In the genomic region with DNA sequence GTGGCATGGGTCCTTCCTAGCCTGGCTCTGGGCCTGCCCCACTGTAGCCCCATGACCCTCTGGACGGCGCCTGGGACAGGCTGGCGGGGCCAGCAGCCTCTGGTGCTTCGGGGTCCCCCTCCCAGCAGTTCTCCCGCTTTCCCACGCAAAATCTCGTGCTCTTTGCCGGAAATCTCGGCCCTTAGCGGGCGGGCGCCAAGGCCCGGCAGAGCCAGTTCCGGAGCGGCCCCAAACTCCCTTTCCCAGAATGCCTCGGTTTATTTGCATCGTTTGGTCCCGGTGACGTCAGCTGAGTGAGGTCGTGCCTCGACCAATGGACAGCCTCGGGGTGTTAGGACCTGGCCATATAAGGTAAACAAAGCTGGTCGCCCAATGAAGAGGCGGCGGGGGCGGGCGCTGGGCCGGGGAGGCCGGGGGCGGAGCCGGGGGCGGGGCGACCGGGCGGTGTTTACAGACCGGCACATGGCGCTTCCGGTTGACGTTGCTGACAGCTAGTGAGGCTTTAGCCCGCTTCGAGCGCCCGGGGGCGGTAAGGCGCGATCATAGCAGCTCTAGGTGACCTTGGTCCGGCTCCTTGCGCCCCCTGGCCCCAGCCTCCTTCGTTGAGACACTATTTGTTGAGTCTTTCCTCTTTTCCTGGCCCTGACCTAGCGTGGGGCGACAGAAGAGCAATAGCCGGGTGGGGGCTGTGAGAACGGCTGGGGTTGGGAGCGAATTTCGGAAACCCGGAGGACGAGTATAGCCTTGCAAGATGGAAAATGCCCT, we compare ENCODE assay signal across 8 cellular contexts. TPM values are rescaled to one million over a fixed set of nuclear protein-coding genes. Genes with fewer than 3 reads are reported as not detected.
DNase-seq lines count a peak whose midpoint lies in the region; ATAC-seq, FAIRE-seq and TF ChIP-seq lines count a peak whose summit lies in the region.

No MANE protein-coding gene starts in this region.

- intact Hi-C loops in left cardiac atrium (cut with DNase I) (no loop called here), posterior vena cava (cut with DNase I) (no loop called here)

- DNase-seq in GM12891 (ENCODE audit: insufficient read length, low spot score) (peak; percentile 95), NCI-H1436 (lab: John Stamatoyannopoulos, UW) (peak; percentile 99), T follicular helper cell (ENCODE audit: low read depth) (peak; percentile 99), amniotic epithelial cell (ENCODE audit: low read depth) (peak; percentile 100), left cardiac atrium (peak; percentile 100), posterior vena cava (ENCODE audit: low spot score) (peak; percentile 100), ureter (ENCODE audit: low spot score) (peak; percentile 100)

- FAIRE-seq in GM12891 (lab: Jason Lieb, UNC), result peak; percentile 99

- ATAC-seq in HG02840 (IDR thresholded peaks at IDR 0.05; ENCODE audit: low FRiP score, unreplicated experiment) (peak; percentile 72), left cardiac atrium (peak; percentile 92 to 93)

- TF ChIP-seq POLR2A in GM12891 (IDR thresholded peaks at IDR 0.05; ENCODE audit: low read depth, low read length), result peak; percentile 68

TF ChIP-seq in GM12891, 5 proteins besides CTCF, POLR2A, EP300 and RAD21:
- TF ChIP-seq POLR2AphosphoS5 (IDR thresholded peaks at IDR 0.05; ENCODE audit: low read depth, low read length), result 0 out of 2 replicates have a peak, but pooled peaks have one; percentile 33
- no peak for TF ChIP-seq SPI1 (IDR thresholded peaks at IDR 0.05; ENCODE audit: low read depth, low read length)
- TF ChIP-seq PAX5 (IDR thresholded peaks at IDR 0.05; ENCODE audit: insufficient read depth, low read length, severe bottlenecking), result no peak
- TF ChIP-seq POU2F2 (IDR thresholded peaks at IDR 0.05; ENCODE audit: low read depth, low read length), result peak; percentile 94
- peak; percentile 49 for TF ChIP-seq TAF1 (IDR thresholded peaks at IDR 0.05; ENCODE audit: low read depth, low read length)
TF ChIP-seq in GM12891: peak in this region for 3.

RNA-seq across cellular contexts. Expression of a gene that starts 1.5 kb away (rescaled TPM):
- polyA plus RNA-seq in GM12891 (2012; ENCODE audit: low read depth, missing spikeins), result 20.7 TPM
- total RNA-seq in left cardiac atrium (10 to 100 TPM; 19.6 to 20.0 TPM), posterior vena cava (10 to 100 TPM; 15.6 to 16.4 TPM), ureter (27.2 TPM)

RNA-seq across cellular contexts. Expression of a gene that starts 8.4 kb away (rescaled TPM):
- polyA plus RNA-seq in GM12891 (2012; ENCODE audit: low read depth, missing spikeins), result 29.2 TPM
- 10 to 100 TPM; 33.1 to 44.6 TPM for total RNA-seq in left cardiac atrium
- 10 to 100 TPM; 61.0 to 62.6 TPM for total RNA-seq in posterior vena cava
- 104 TPM for total RNA-seq in ureter

Comparison
In these comparisons a context has a peak if more than half of its experiments do, and no peak if none do; other contexts are left out.
1. Peak in every context shown above with its lines: DNase-seq and ATAC-seq.